9 cellular contexts compared by ENCODE assay signal in the genomic region with DNA sequence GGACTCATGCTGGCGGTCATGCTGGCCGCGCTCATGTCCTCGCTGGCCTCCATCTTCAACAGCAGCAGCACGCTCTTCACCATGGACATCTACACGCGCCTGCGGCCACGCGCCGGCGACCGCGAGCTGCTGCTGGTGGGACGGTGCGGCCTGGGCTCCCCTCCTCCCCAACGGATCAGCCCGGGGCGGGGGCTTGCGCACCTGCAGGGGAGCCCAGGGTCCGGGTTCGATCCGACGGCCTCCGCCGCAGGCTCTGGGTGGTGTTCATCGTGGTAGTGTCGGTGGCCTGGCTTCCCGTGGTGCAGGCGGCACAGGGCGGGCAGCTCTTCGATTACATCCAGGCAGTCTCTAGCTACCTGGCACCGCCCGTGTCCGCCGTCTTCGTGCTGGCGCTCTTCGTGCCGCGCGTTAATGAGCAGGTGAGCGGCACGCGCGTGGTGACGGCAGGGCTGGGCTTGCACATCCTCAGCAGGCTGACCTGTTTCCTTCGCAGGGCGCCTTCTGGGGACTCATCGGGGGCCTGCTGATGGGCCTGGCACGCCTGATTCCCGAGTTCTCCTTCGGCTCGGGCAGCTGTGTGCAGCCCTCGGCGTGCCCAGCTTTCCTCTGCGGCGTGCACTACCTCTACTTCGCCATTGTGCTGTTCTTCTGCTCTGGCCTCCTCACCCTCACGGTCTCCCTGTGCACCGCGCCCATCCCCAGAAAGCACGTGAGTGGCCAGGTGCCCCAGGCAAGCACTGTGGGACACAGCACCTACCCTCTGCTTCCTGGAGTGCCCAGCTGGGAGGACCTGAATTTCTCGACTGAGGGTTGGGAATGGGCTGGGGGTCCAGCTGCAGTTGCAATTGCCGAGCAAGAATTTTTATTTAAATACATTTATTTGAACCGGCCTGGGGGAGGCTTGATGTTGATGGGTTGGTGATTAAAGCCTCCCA. TPM values are rescaled to one million over a fixed set of nuclear protein-coding genes. Genes with fewer than 3 reads are reported as not detected.
DNase-seq lines count a peak whose midpoint lies in the region; ATAC-seq and TF ChIP-seq lines count a peak whose summit lies in the region.
"Had no signal": no experiment of that assay in that cellular context is flagged by ENCODE, and none has a peak within 500 bp of the region (broad histone marks: within the 10 kb centered on the region; RNA-seq: fewer than 3 reads in every experiment).

No MANE protein-coding gene starts in this region.

- H4K20me1 ChIP-seq in mammary epithelial cell (ENCODE audit: insufficient read depth, low read length) = no peaks in the 10 kb centered on the region

- in situ Hi-C loops in mammary epithelial cell (cut with MboI; ENCODE audit: low sequenced_read_pairs in 2 of 2) = no loop called here

- no peak overlapping the region for H3K9ac ChIP-seq in mammary epithelial cell (ENCODE audit: insufficient read depth, low read length)

- H3K4me3 ChIP-seq in mammary epithelial cell (replicated peaks in 1 of 3; ENCODE audit: insufficient read depth in 1 of 3, low read depth in 2 of 3, low read length in 3 of 3) (peak overlapping the region; percentile 56 to 64 (median 61)), thoracic aorta (peak overlapping the region; percentile 74)

- no peak overlapping the region for H3K27ac Mint-ChIP-seq in activated naive CD4-positive, alpha-beta T cell treated with anti-CD3 and anti-CD28 coated beads for 36 hours
- no peak overlapping the region for H3K27ac Mint-ChIP-seq in activated CD4-positive, alpha-beta memory T cell treated with anti-CD3 and anti-CD28 coated beads for 36 hours

- H3K79me2 ChIP-seq in mammary epithelial cell (ENCODE audit: insufficient read depth, low read length) = no peaks in the 10 kb centered on the region

- H3K4me1 ChIP-seq in mammary epithelial cell (ENCODE audit: insufficient read depth, low read length) = peaks cover 23% of the 10 kb centered on the region
- H3K4me1 ChIP-seq in thoracic aorta (ENCODE audit: control insufficient read depth in 1 of 2, low read depth in 2 of 2) = peaks cover 6 to 16% of the 10 kb centered on the region in 2 donors

- H3K4me2 ChIP-seq in mammary epithelial cell (ENCODE audit: insufficient read depth, low read depth, low read length) = peak overlapping the region; percentile 100

- peaks cover 6% of the 10 kb centered on the region for H3K4me1 Mint-ChIP-seq in activated naive CD4-positive, alpha-beta T cell treated with anti-CD3 and anti-CD28 coated beads for 36 hours (ENCODE audit: low read depth)
- H3K4me1 Mint-ChIP-seq in activated CD4-positive, alpha-beta memory T cell treated with anti-CD3 and anti-CD28 coated beads for 36 hours (ENCODE audit: low read depth) = peaks cover 6% of the 10 kb centered on the region

- H3K27ac ChIP-seq in mammary epithelial cell (ENCODE audit: insufficient read depth, low read depth, low read length) = no peak overlapping the region
- no peak overlapping the region for H3K27ac ChIP-seq in thoracic aorta

- H3K36me3 Mint-ChIP-seq in activated naive CD4-positive, alpha-beta T cell treated with anti-CD3 and anti-CD28 coated beads for 36 hours (ENCODE audit: low read depth) = peaks cover 8% of the 10 kb centered on the region
- peaks cover 4% of the 10 kb centered on the region for H3K36me3 Mint-ChIP-seq in activated CD4-positive, alpha-beta memory T cell treated with anti-CD3 and anti-CD28 coated beads for 36 hours

- H3K9me3 Mint-ChIP-seq in activated naive CD4-positive, alpha-beta T cell treated with anti-CD3 and anti-CD28 coated beads for 36 hours = no peaks in the 10 kb centered on the region
- no peaks in the 10 kb centered on the region for H3K9me3 Mint-ChIP-seq in activated CD4-positive, alpha-beta memory T cell treated with anti-CD3 and anti-CD28 coated beads for 36 hours

- peak overlapping the region; percentile 95 for H2AFZ ChIP-seq in mammary epithelial cell (ENCODE audit: low read depth, low read length)

- H3K9me3 ChIP-seq in mammary epithelial cell (replicated peaks; ENCODE audit: insufficient read depth, low read length) = no peaks in the 10 kb centered on the region
- no peaks in the 10 kb centered on the region for H3K9me3 ChIP-seq in thoracic aorta

- POLR2A ChIA-PET in activated CD4-positive, alpha-beta memory T cell treated with anti-CD3 and anti-CD28 coated beads for 36 hours (lab: Charles Lee) = interaction anchor here (1.5 to 2.1 kb wide), 2 partner anchors 8 to 12 kb away, joined by 4 to 9 read pairs; no protein-coding TSS in a partner anchor

- WGBS in mammary epithelial cell (ENCODE audit: low coverage, missing lambda C conversion rate) = 75% methylated on average over 25 of the region's 66 CpGs

- dilution Hi-C loops in mammary epithelial cell (cut with HindIII; ENCODE audit: low sequenced_read_pairs) = no loop called here

- ATAC-seq in left lobe of liver = peak; percentile 31
- no peak for ATAC-seq in thoracic aorta (ENCODE audit: insufficient number of reproducible peaks, low FRiP score, low read depth)
- ATAC-seq in GM19455 (IDR thresholded peaks at IDR 0.05; ENCODE audit: unreplicated experiment) = no peak

- H3K36me3 ChIP-seq in mammary epithelial cell (ENCODE audit: insufficient read depth, low read length) (no peaks in the 10 kb centered on the region), thoracic aorta (peaks cover 26% of the 10 kb centered on the region)

- DNase-seq in activated naive CD4-positive, alpha-beta T cell treated with anti-CD3 and anti-CD28 coated beads for 36 hours = no peak
- DNase-seq in activated naive CD4-positive, alpha-beta T cell (lab: John Stamatoyannopoulos, UW) = no peak
- no peak for DNase-seq in mammary epithelial cell
- DNase-seq in left lobe of liver (ENCODE audit: low spot score) = no peak
- no peak for DNase-seq in thoracic aorta (ENCODE audit: low spot score)
- no peak for DNase-seq in cerebellar nuclear complex (lab: John Stamatoyannopoulos, UW)
- DNase-seq in activated CD4-positive, alpha-beta memory T cell treated with anti-CD3 and anti-CD28 coated beads for 36 hours = no peak
- DNase-seq: cortex of kidney had no signal

- intact Hi-C loops in activated naive CD4-positive, alpha-beta T cell treated with anti-CD3 and anti-CD28 coated beads for 36 hours (cut with micrococcal nuclease) = no loop called here
- intact Hi-C loops in mammary epithelial cell (cut with micrococcal nuclease) = loop anchor here (1.0 kb wide), 1 partner anchor 208 kb away; no protein-coding TSS in a partner anchor
- intact Hi-C loops in activated CD4-positive, alpha-beta memory T cell treated with anti-CD3 and anti-CD28 coated beads for 36 hours (cut with micrococcal nuclease) = no loop called here

- no peaks in the 10 kb centered on the region for H3K27me3 Mint-ChIP-seq in activated naive CD4-positive, alpha-beta T cell treated with anti-CD3 and anti-CD28 coated beads for 36 hours (ENCODE audit: low read depth)
- H3K27me3 Mint-ChIP-seq in activated CD4-positive, alpha-beta memory T cell treated with anti-CD3 and anti-CD28 coated beads for 36 hours = no peaks in the 10 kb centered on the region

- CTCF ChIA-PET in activated naive CD4-positive, alpha-beta T cell treated with anti-CD3 and anti-CD28 coated beads for 36 hours (lab: Charles Lee) = interaction anchor here (0.6 to 1.0 kb wide), 4 partner anchors 22 to 381 kb away, joined by 3 to 4 read pairs (median 3); a partner anchor contains a TSS
- CTCF ChIA-PET in mammary epithelial cell (lab: Charles Lee; ENCODE audit: low non-redundant PET) = no interaction called here
- CTCF ChIA-PET in activated CD4-positive, alpha-beta memory T cell treated with anti-CD3 and anti-CD28 coated beads for 36 hours (lab: Charles Lee) = no interaction called here

- H3K4me3 Mint-ChIP-seq in activated naive CD4-positive, alpha-beta T cell treated with anti-CD3 and anti-CD28 coated beads for 36 hours = peak overlapping the region; percentile 18
- no peak overlapping the region for H3K4me3 Mint-ChIP-seq in activated CD4-positive, alpha-beta memory T cell treated with anti-CD3 and anti-CD28 coated beads for 36 hours

- no TSS peak for BruUV-seq in mammary epithelial cell (replicated peaks; lab: Mats Ljungman, UMichigan)

- TF ChIP-seq CTCF in mammary epithelial cell (conservative IDR thresholded peaks at IDR 0.05 in 1 of 2, IDR thresholded peaks at IDR 0.05 in 1 of 2; ENCODE audit: extremely low read depth in 1 of 2, insufficient read depth in 1 of 2, low read depth in 1 of 2, low read length in 2 of 2) = no peak
- TF ChIP-seq CTCF in thoracic aorta (IDR thresholded peaks at IDR 0.05) = no peak

- H3K27me3 ChIP-seq in mammary epithelial cell (ENCODE audit: insufficient read depth, low read length) = no peaks in the 10 kb centered on the region
- no peaks in the 10 kb centered on the region for H3K27me3 ChIP-seq in thoracic aorta (replicated peaks; ENCODE audit: insufficient read depth)

RNA-seq across cellular contexts. Expression of a gene that starts 6.0 kb away (rescaled TPM):
- not detected for total RNA-seq in activated naive CD4-positive, alpha-beta T cell treated with anti-CD3 and anti-CD28 coated beads for 36 hours
- total RNA-seq in mammary epithelial cell = under 1 TPM in 1 of 2 donors, not detected in 1; 0.66 TPM
- 0.17 TPM for polyA plus RNA-seq in mammary epithelial cell
- not detected for polyA minus RNA-seq in mammary epithelial cell
- total RNA-seq in left lobe of liver = 0.15 TPM
- total RNA-seq in thoracic aorta = under 1 TPM in 1 of 2 donors, not detected in 1; 0.85 TPM
- total RNA-seq in activated CD4-positive, alpha-beta memory T cell treated with anti-CD3 and anti-CD28 coated beads for 36 hours = under 1 TPM in 1 of 2 experiments, not detected in 1; 0.21 TPM

RNA-seq across cellular contexts. Expression of a gene that starts 16.9 kb away (rescaled TPM):
- under 1 TPM in 1 of 2 experiments, not detected in 1; 0.12 TPM for total RNA-seq in activated naive CD4-positive, alpha-beta T cell treated with anti-CD3 and anti-CD28 coated beads for 36 hours
- total RNA-seq in mammary epithelial cell = 10 to 100 TPM; 45.4 to 50.7 TPM
- polyA plus RNA-seq in mammary epithelial cell = 22.7 TPM
- polyA minus RNA-seq in mammary epithelial cell = 62.4 TPM
- total RNA-seq in left lobe of liver = 3.1 TPM
- 100 to 1,000 TPM; 192 to 231 TPM for total RNA-seq in thoracic aorta
- 1 to 10 TPM in 1 of 2 experiments, under 1 TPM in 1; 0.80 to 1.1 TPM for total RNA-seq in activated CD4-positive, alpha-beta memory T cell treated with anti-CD3 and anti-CD28 coated beads for 36 hours

RNA-seq across cellular contexts. Expression of a gene that starts 19.3 kb away (rescaled TPM):
- 10 to 100 TPM; 24.0 to 26.0 TPM for total RNA-seq in activated naive CD4-positive, alpha-beta T cell treated with anti-CD3 and anti-CD28 coated beads for 36 hours
- total RNA-seq in mammary epithelial cell = 10 to 100 TPM; 40.5 to 46.5 TPM
- 16.2 TPM for polyA plus RNA-seq in mammary epithelial cell
- polyA minus RNA-seq in mammary epithelial cell = 22.3 TPM
- total RNA-seq in left lobe of liver = 63.1 TPM
- total RNA-seq in thoracic aorta = 10 to 100 TPM; 67.9 to 74.2 TPM
- total RNA-seq in activated CD4-positive, alpha-beta memory T cell treated with anti-CD3 and anti-CD28 coated beads for 36 hours = 10 to 100 TPM; 40.9 to 41.2 TPM

RNA-seq across cellular contexts. Expression of a gene that starts 29.6 kb away (rescaled TPM):
- 1 to 10 TPM; 6.3 to 6.7 TPM for total RNA-seq in activated naive CD4-positive, alpha-beta T cell treated with anti-CD3 and anti-CD28 coated beads for 36 hours
- total RNA-seq in mammary epithelial cell (10 to 100 TPM in 1 of 2 donors, 1 to 10 TPM in 1; 8.7 to 10.7 TPM), left lobe of liver (25.1 TPM), thoracic aorta (10 to 100 TPM in 1 of 2 donors, 1 to 10 TPM in 1; 8.8 to 10.8 TPM)
- 6.4 TPM for polyA plus RNA-seq in mammary epithelial cell
- 9.8 TPM for polyA minus RNA-seq in mammary epithelial cell
- total RNA-seq in activated CD4-positive, alpha-beta memory T cell treated with anti-CD3 and anti-CD28 coated beads for 36 hours = 1 to 10 TPM; 5.5 to 6.4 TPM

RNA-seq across cellular contexts. Expression of a gene that starts 38.8 kb away (rescaled TPM):
- not detected for total RNA-seq in activated naive CD4-positive, alpha-beta T cell treated with anti-CD3 and anti-CD28 coated beads for 36 hours
- not detected for total RNA-seq in mammary epithelial cell
- polyA plus RNA-seq in mammary epithelial cell = not detected
- polyA minus RNA-seq in mammary epithelial cell = not detected
- total RNA-seq in left lobe of liver = 0.83 TPM
- total RNA-seq in thoracic aorta = not detected
- total RNA-seq in activated CD4-positive, alpha-beta memory T cell treated with anti-CD3 and anti-CD28 coated beads for 36 hours = not detected

Comparison
In these comparisons a context has a peak if more than half of its experiments do, and no peak if none do; other contexts are left out.
1. RNA of a gene that starts 16.9 kb away (total RNA-seq): 192 to 231 TPM in thoracic aorta and 45.4 to 50.7 TPM in mammary epithelial cell; 3.1 TPM in left lobe of liver (single experiment), 0.80 to 1.1 TPM in activated CD4-positive, alpha-beta memory T cell treated with anti-CD3 and anti-CD28 coated beads for 36 hours and 0.12 TPM in activated naive CD4-positive, alpha-beta T cell treated with anti-CD3 and anti-CD28 coated beads for 36 hours; every median in the first group is over 10 times any median in the second.